ENCODE assay signal across 19 cellular contexts in genomic region chr4:43709443-43709842, GRCh38.
DNase-seq lines count a peak whose midpoint lies in the region; ATAC-seq, FAIRE-seq and TF ChIP-seq lines count a peak whose summit lies in the region.
"Had no signal": no experiment of that assay in that cellular context is flagged by ENCODE, and none has a peak within 500 bp of the region (broad histone marks: within the 10 kb centered on the region; RNA-seq: fewer than 3 reads in every experiment).

No MANE protein-coding gene starts in this region.

- POLR2A ChIA-PET in GM12878 (lab: Charles Lee), result no interaction called here
- POLR2A ChIA-PET in naive thymus-derived CD4-positive, alpha-beta T cell (lab: Charles Lee), result no interaction called here

- TF ChIP-seq EP300 in GM12878 (IDR thresholded peaks at IDR 0.05; ENCODE audit: borderline replicate concordance in 1 of 2, control insufficient read depth in 1 of 2, low read depth in 2 of 2, low read length in 2 of 2), result no peak

- no peaks in the 10 kb centered on the region for H3K4me1 Mint-ChIP-seq in naive thymus-derived CD4-positive, alpha-beta T cell

- BruUV-seq in GM12878 (replicated peaks; lab: Mats Ljungman, UMichigan), result no TSS peak

- no peak overlapping the region for H3K4me3 Mint-ChIP-seq in naive thymus-derived CD4-positive, alpha-beta T cell
- H3K4me3 Mint-ChIP-seq: HFFc6; T-helper 1 cell treated with Interleukin-12 subunit alpha and Interleukin-12 subunit beta and Interleukin-4 antibody, amounts not matched to agents 30 μg/mL and 1 μg/mL, for 36 hours had no signal

- ATAC-seq in GM12878, result no peak
- no peak for ATAC-seq in naive thymus-derived CD4-positive, alpha-beta T cell
- ATAC-seq: Right ventricle myocardium inferior had no signal

- H3K27ac ChIP-seq in 22Rv1, result no peak overlapping the region
- no peak overlapping the region for H3K27ac ChIP-seq in GM12878 (ENCODE audit: control insufficient read depth, insufficient read depth)
- H3K27ac ChIP-seq in naive thymus-derived CD4-positive, alpha-beta T cell (ENCODE audit: low read depth, low read length), result no peak overlapping the region
- H3K27ac ChIP-seq: Peyer's patch had no signal

- in situ Hi-C loops in GM12878 (cut with MboI), result no loop called here

- H3K4me2 ChIP-seq in GM12878 (ENCODE audit: control insufficient read depth, insufficient read depth), result no peak overlapping the region

- no peaks in the 10 kb centered on the region for H3K27me3 Mint-ChIP-seq in naive thymus-derived CD4-positive, alpha-beta T cell

- peak; percentile 25; the same call in 1 of the 2 replicates for TF ChIP-seq RAD21 in GM12878 (IDR thresholded peaks at IDR 0.05; ENCODE audit: insufficient read depth, low read depth, low read length)

- intact Hi-C loops in GM12878 (cut with micrococcal nuclease; ENCODE audit: unreplicated experiment), result no loop called here
- intact Hi-C loops in naive thymus-derived CD4-positive, alpha-beta T cell (cut with micrococcal nuclease), result no loop called here

- no peak for FAIRE-seq in GM12878 (lab: Jason Lieb, UNC)
- FAIRE-seq: H1 had no signal

- H2AFZ ChIP-seq in GM12878 (ENCODE audit: control insufficient read depth, low read depth, low read length), result no peak overlapping the region

- H3K27ac Mint-ChIP-seq in naive thymus-derived CD4-positive, alpha-beta T cell, result no peak overlapping the region
- H3K27ac Mint-ChIP-seq: HFFc6; T-helper 1 cell treated with Interleukin-12 subunit alpha and Interleukin-12 subunit beta and Interleukin-4 antibody, amounts not matched to agents 30 μg/mL and 1 μg/mL, for 36 hours had no signal

- H3K79me2 ChIP-seq in GM12878 (ENCODE audit: control insufficient read depth, insufficient read depth, low read length), result no peaks in the 10 kb centered on the region

- DNase-seq in GM10266 (ENCODE audit: extremely low spot score), result no peak
- DNase-seq in NAMALWA (ENCODE audit: low spot score), result peak; percentile 11
- DNase-seq in GM12878 (ENCODE audit: low read depth, low spot score), result no peak
- DNase-seq in naive thymus-derived CD4-positive, alpha-beta T cell, result no peak
- DNase-seq in NCI-H345 (lab: John Stamatoyannopoulos, UW), result no peak
- no peak for DNase-seq in NCI-H1694 (lab: John Stamatoyannopoulos, UW)
- DNase-seq in AG20443 (ENCODE audit: low spot score), result no peak
- DNase-seq: AML-193, COR-L47, HFFc6, NCI-H1436 treated with DMSO at 0.1 percent for 48 hours, NCI-H2081 treated with DMSO at 0.1 percent for 48 hours, NCI-H226, NCI-H69, Peyer's patch had no signal

- no peak overlapping the region for H3K4me3 ChIP-seq in GM12878
- H3K4me3 ChIP-seq in naive thymus-derived CD4-positive, alpha-beta T cell (ENCODE audit: low read length), result no peak overlapping the region
- H3K4me3 ChIP-seq: Peyer's patch had no signal

- H3K27me3 ChIP-seq in GM12878 (replicated peaks in 1 of 2; ENCODE audit: control insufficient read depth in 2 of 2, insufficient read depth in 2 of 2, low read length in 1 of 2), result no peaks in the 10 kb centered on the region
- H3K27me3 ChIP-seq in naive thymus-derived CD4-positive, alpha-beta T cell (ENCODE audit: control insufficient read depth in 2 of 2, insufficient read depth in 2 of 2, low read length in 2 of 2), result no peaks in the 10 kb centered on the region
- H3K27me3 ChIP-seq: Peyer's patch had no signal

- H3K9me3 Mint-ChIP-seq in naive thymus-derived CD4-positive, alpha-beta T cell, result peaks cover 0 to 45% (median 11%) of the 10 kb centered on the region in 11 donors

- CTCF ChIA-PET in GM12878 (lab: Yijun Ruan, JAX), result interaction anchor here (0.7 kb wide), 1 partner anchor 21 kb away, joined by 3 read pairs; no protein-coding TSS in a partner anchor
- CTCF ChIA-PET in naive thymus-derived CD4-positive, alpha-beta T cell (lab: Charles Lee), result no interaction called here

- no peaks in the 10 kb centered on the region for H3K36me3 ChIP-seq in GM12878 (ENCODE audit: control insufficient read depth in 2 of 2, insufficient read depth in 2 of 2, low read length in 1 of 2)
- no peaks in the 10 kb centered on the region for H3K36me3 ChIP-seq in naive thymus-derived CD4-positive, alpha-beta T cell (ENCODE audit: control insufficient read depth in 2 of 3, insufficient read depth in 3 of 3, low read length in 3 of 3)
- H3K36me3 ChIP-seq: Peyer's patch had no signal

- H3K4me1 ChIP-seq in GM12878 (ENCODE audit: control insufficient read depth, insufficient read depth, low read length), result no peaks in the 10 kb centered on the region
- no peaks in the 10 kb centered on the region for H3K4me1 ChIP-seq in naive thymus-derived CD4-positive, alpha-beta T cell (ENCODE audit: control insufficient read depth in 2 of 2, insufficient read depth in 2 of 2, low read length in 2 of 2)
- H3K4me1 ChIP-seq: Peyer's patch had no signal

- SMC1A ChIA-PET in GM12878 (lab: Charles Lee; ENCODE audit: uncharacterized antibody, unreplicated experiment), result interaction anchor here (0.7 kb wide), 1 partner anchor 10 kb away, joined by 3 read pairs; no protein-coding TSS in a partner anchor

- TF ChIP-seq CTCF in 22Rv1 (IDR thresholded peaks at IDR 0.05) (peak; percentile 54), GM10266 (IDR thresholded peaks at IDR 0.05; ENCODE audit: control insufficient read depth, insufficient read depth, low read depth, missing control alignments) (peak; percentile 22), GM12878 (IDR thresholded peaks at IDR 0.05 in 2 of 3, conservative IDR thresholded peaks at IDR 0.05 in 1 of 3; ENCODE audit: control insufficient read depth in 2 of 3, extremely low read depth in 1 of 3, insufficient read depth in 1 of 3, low read depth in 3 of 3, low read length in 3 of 3) (no peak; a peak in 1 of 6 replicates)

- H3K36me3 Mint-ChIP-seq in naive thymus-derived CD4-positive, alpha-beta T cell, result peaks cover 0 to 3% (median 0%) of the 10 kb centered on the region in 5 donors

- H4K20me1 ChIP-seq in GM12878 (ENCODE audit: control insufficient read depth, insufficient read depth), result no peaks in the 10 kb centered on the region

- no peaks in the 10 kb centered on the region for H3K9me3 ChIP-seq in GM12878 (replicated peaks; ENCODE audit: control insufficient read depth, insufficient read depth, low read length)
- no peaks in the 10 kb centered on the region for H3K9me3 ChIP-seq in naive thymus-derived CD4-positive, alpha-beta T cell (ENCODE audit: control insufficient read depth in 2 of 3, low read length in 3 of 3)
- H3K9me3 ChIP-seq: Peyer's patch had no signal

- no peak for TF ChIP-seq POLR2A in GM12878 (IDR thresholded peaks at IDR 0.05; ENCODE audit: low read depth, low read length)

- no peak overlapping the region for H3K9ac ChIP-seq in GM12878 (ENCODE audit: control insufficient read depth, insufficient read depth, low read length)

- RAD21 ChIA-PET in GM12878 (lab: Charles Lee; ENCODE audit: unreplicated experiment), result no interaction called here

TF ChIP-seq in GM12878, 131 proteins besides CTCF, POLR2A, EP300 and RAD21:
- TF ChIP-seq RELB (IDR thresholded peaks at IDR 0.05; ENCODE audit: low read depth) (no peak), HDAC6 (IDR thresholded peaks at IDR 0.05; ENCODE audit: unreplicated experiment) (no peak), POLR2AphosphoS5 (IDR thresholded peaks at IDR 0.05; ENCODE audit: low read length) (no peak), SIX5 (IDR thresholded peaks at IDR 0.05; ENCODE audit: low read depth, low read length, severe bottlenecking) (no peak), KLF5 (IDR thresholded peaks at IDR 0.05; ENCODE audit: partially characterized antibody) (no peak), SMC3 (IDR thresholded peaks at IDR 0.05; ENCODE audit: borderline replicate concordance, low read length) (peak; percentile 31; the same call in 1 of the 2 replicates)

Comparison
In these comparisons a context has a peak if more than half of its experiments do, and no peak if none do; other contexts are left out.
1. CTCF ChIP-seq: peak in 22Rv1 (single experiment) and GM10266 (single experiment); none in GM12878 (0 of 3).